8 cellular contexts compared by ENCODE assay signal in the genomic region with DNA sequence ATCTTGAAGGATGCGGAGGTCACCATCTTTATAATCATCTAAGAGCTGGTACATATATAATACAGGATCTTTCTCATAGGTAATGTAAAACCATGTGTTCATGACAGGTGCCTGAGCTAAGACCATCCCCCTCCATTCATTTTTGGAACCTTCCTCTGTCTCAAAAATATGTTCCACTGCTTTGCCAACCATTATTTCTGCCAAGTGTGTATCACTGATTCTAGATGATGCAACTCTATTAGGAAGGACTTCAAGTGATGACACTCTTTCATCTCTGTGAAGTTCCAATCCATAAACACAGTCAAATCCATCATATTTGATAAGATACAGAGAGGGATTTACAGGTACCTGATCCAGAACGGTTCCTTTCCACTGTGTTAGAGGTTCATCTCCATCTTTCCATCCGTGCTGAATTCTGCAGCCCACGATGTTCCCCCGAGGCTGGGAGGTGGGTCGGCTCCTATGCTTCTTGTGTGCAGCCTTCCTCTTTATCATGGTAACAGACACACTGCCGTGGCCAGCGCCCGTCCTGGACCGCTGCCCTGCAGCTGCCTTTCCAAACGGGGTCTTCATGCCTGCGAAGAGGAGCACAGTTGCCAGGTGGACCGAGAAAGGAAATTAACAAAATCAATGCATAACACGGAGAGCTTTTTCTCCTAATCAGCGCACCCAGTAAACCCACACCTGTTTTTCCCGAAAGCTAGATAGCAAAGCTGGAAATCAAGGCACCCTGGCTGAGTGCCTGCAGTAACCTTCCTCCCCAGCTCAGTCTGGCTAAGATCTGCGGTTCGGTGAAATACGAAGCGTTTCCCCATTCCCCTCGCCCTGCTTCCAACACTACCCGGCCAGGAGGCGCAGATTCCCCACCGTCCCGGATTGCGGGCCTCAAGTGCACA. TPM values are rescaled to one million over a fixed set of nuclear protein-coding genes. Genes with fewer than 3 reads are reported as not detected.
DNase-seq lines count a peak whose midpoint lies in the region; ATAC-seq and TF ChIP-seq lines count a peak whose summit lies in the region.

No MANE protein-coding gene starts in this region.

- no peak overlapping the region for H2BK12ac ChIP-seq in mesenchymal stem cell (ENCODE audit: low read length in 2 of 2)

- H3K4me2 ChIP-seq in mesenchymal stem cell (ENCODE audit: low read length, poor library complexity, severe bottlenecking), result peak overlapping the region; percentile 56

- no peak overlapping the region for H4K8ac ChIP-seq in mesenchymal stem cell (ENCODE audit: low read length)

- H3K4me3 Mint-ChIP-seq in type B pancreatic cell, result peak overlapping the region; percentile 95

- H3K23ac ChIP-seq in mesenchymal stem cell (ENCODE audit: low read length in 2 of 2), result no peak overlapping the region

- TF ChIP-seq CTCF in choroid plexus epithelial cell (conservative IDR thresholded peaks at IDR 0.05; ENCODE audit: low read depth, low read length) (no peak), type B pancreatic cell (conservative IDR thresholded peaks at IDR 0.05) (no peak), GM10248 (IDR thresholded peaks at IDR 0.05; ENCODE audit: control extremely low read depth, extremely low read depth, low read depth, missing control alignments) (no peak)

- H2BK120ac ChIP-seq in mesenchymal stem cell (ENCODE audit: low read depth, low read length), result no peak overlapping the region

- peak overlapping the region; percentile 88 for H3K27ac Mint-ChIP-seq in type B pancreatic cell

- no peak overlapping the region for H2BK5ac ChIP-seq in mesenchymal stem cell (ENCODE audit: low read depth, low read length, poor library complexity, severe bottlenecking)

- H3K79me1 ChIP-seq in mesenchymal stem cell (replicated peaks; ENCODE audit: low read length, poor library complexity, severe bottlenecking), result peaks cover 11% of the 10 kb centered on the region

- DNase-seq in ELF-1 (ENCODE audit: low read depth, low spot score) (peak; percentile 40), choroid plexus epithelial cell (ENCODE audit: low read depth) (no peak), mesenchymal stem cell (no peak), type B pancreatic cell (ENCODE audit: extremely low spot score, unreplicated experiment) (no peak), NCI-H2196 (lab: John Stamatoyannopoulos, UW; ENCODE audit: unreplicated experiment) (no peak), GM10248 (ENCODE audit: extremely low spot score) (no peak)
- DNase-seq in activated effector memory CD4-positive, alpha-beta T cell treated with Interleukin-2 at 50 U/mL for 16 hours, result no peak

- peaks cover 1% of the 10 kb centered on the region for H3K4me1 ChIP-seq in mesenchymal stem cell (ENCODE audit: control insufficient read depth, insufficient read depth, low read depth, low read length)

- H2AFZ ChIP-seq in mesenchymal stem cell (ENCODE audit: low read depth, low read length), result peak overlapping the region; percentile 92

- peaks cover 23% of the 10 kb centered on the region for H3K36me3 Mint-ChIP-seq in type B pancreatic cell

- no peaks in the 10 kb centered on the region for H3K9me3 ChIP-seq in mesenchymal stem cell (ENCODE audit: control insufficient read depth, low read length)

- peak overlapping the region; percentile 62 for H3K27ac ChIP-seq in mesenchymal stem cell (ENCODE audit: low read length, poor library complexity, severe bottlenecking)

- peak overlapping the region in 1 of 2 experiments; percentile 93 for H3K18ac ChIP-seq in mesenchymal stem cell (ENCODE audit: low read depth in 1 of 2, low read length in 2 of 2)

- H4K91ac ChIP-seq in mesenchymal stem cell (ENCODE audit: low read length), result peak overlapping the region; percentile 68

- H3K14ac ChIP-seq in mesenchymal stem cell (ENCODE audit: low read length in 2 of 2), result peak overlapping the region in 1 of 2 experiments; percentile 41

- WGBS in mesenchymal stem cell, result 18% methylated on average over 19 of the region's 26 CpGs

- H3K27me3 Mint-ChIP-seq in type B pancreatic cell, result no peaks in the 10 kb centered on the region

- H2AK5ac ChIP-seq in mesenchymal stem cell (ENCODE audit: low read length, severe bottlenecking), result no peak overlapping the region

- peaks cover 0 to 5% of the 10 kb centered on the region in 2 experiments for H3K27me3 ChIP-seq in mesenchymal stem cell (ENCODE audit: control insufficient read depth in 1 of 2, insufficient read depth in 1 of 2, low read length in 2 of 2)

- POLR2A ChIA-PET in GM10248 (lab: Yijun Ruan, JAX), result no interaction called here

- ATAC-seq in HG03558 (IDR thresholded peaks at IDR 0.05; ENCODE audit: extremely low read depth, unreplicated experiment), result peak; percentile 3

- H3K9me3 Mint-ChIP-seq in type B pancreatic cell, result no peaks in the 10 kb centered on the region

- peaks cover 6% of the 10 kb centered on the region for H3K4me1 Mint-ChIP-seq in type B pancreatic cell (ENCODE audit: unreplicated experiment)

- CTCF ChIA-PET in GM10248 (lab: Yijun Ruan, JAX), result interaction anchor here (1.0 to 1.6 kb wide), 4 partner anchors 9 to 924 kb away, joined by 3 read pairs; no protein-coding TSS in a partner anchor

- H2BK15ac ChIP-seq in mesenchymal stem cell (ENCODE audit: low read depth, poor library complexity, severe bottlenecking), result peak overlapping the region; percentile 48

- H3K4ac ChIP-seq in mesenchymal stem cell (ENCODE audit: low read depth in 1 of 2, low read length in 2 of 2), result peak overlapping the region in 1 of 2 experiments; percentile 51

- H3K9ac ChIP-seq in mesenchymal stem cell (ENCODE audit: low read length), result peak overlapping the region; percentile 90

- H3K36me3 ChIP-seq in mesenchymal stem cell (ENCODE audit: control insufficient read depth in 1 of 2, insufficient read depth in 2 of 2, low read depth in 1 of 2, low read length in 2 of 2), result peaks cover 0 to 26% of the 10 kb centered on the region in 2 experiments

- H3K4me3 ChIP-seq in choroid plexus epithelial cell (ENCODE audit: low read depth, low read length), result peak overlapping the region; percentile 75
- peak overlapping the region; percentile 80 to 91 for H3K4me3 ChIP-seq in mesenchymal stem cell (ENCODE audit: insufficient read depth in 1 of 2, low read depth in 1 of 2, low read length in 2 of 2)

RNA-seq across cellular contexts. Expression of gene SPIN3, which starts 0.7 kb away (rescaled TPM):
- polyA plus RNA-seq in mesenchymal stem cell (2013, experiment 1 of 2), result 3.6 TPM
- polyA plus RNA-seq in mesenchymal stem cell (2013, experiment 2 of 2), result 3.1 TPM
- 15.8 and 16.0 TPM in 2 replicates for total RNA-seq in type B pancreatic cell (ENCODE audit: low replicate concordance)
